In the genomic region with DNA sequence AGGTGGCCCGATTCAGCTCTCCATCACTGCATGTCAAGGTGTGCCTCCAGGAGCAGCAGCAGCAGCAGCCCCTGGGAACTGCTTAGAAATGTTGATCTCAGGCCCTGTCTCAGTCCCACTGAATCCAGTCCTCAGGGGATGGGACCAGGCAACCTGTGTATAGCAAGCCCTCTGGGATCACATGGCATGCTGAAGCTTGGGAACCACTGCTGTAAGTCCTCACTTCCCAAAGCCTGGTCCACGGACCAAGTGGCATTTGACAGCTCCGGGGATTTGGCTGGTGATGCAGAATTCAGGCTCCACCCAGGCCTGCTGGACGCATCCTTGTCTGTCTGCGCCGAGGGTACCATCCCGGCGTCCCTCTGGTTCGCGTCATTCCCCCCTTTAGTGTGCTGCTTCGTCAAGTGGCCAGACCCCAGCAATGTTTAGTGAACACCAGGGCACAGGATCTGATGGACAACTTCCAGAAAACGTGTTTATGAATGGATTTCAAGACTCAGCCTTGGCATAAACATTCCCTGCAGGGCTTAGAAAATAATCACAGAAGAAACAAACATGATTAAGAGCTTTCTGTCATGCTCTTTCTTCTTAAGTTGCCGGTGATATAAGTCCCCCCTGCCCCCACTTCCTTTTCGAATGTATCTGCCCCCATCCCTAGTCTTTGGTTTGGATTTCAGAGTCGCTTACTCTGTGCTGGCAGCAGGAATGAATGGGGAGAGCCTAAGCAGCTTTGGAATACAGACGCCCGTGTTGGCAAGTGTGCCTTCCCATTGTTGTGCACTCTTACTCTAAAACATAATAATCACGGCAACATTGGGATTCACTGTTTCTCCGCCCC, we compare ENCODE assay signal across 14 cellular contexts.
DNase-seq lines count a peak whose midpoint lies in the region; ATAC-seq and TF ChIP-seq lines count a peak whose summit lies in the region.
"Had no signal": no experiment of that assay in that cellular context is flagged by ENCODE, and none has a peak within 500 bp of the region (broad histone marks: within the 10 kb centered on the region; RNA-seq: fewer than 3 reads in every experiment).

No MANE protein-coding gene starts in this region.

- H3K56ac ChIP-seq in IMR-90 (ENCODE audit: extremely low read depth, insufficient read depth, low read length): no peak overlapping the region

- ATAC-seq in IMR-90 (ENCODE audit: low read depth) (peak; percentile 79), omental fat pad (ENCODE audit: low FRiP score) (no peak)

- H3K27me3 ChIP-seq in AG04450 (ENCODE audit: control insufficient read depth, insufficient read depth, low read length) (no peaks in the 10 kb centered on the region), IMR-90 (ENCODE audit: control insufficient read depth, insufficient read depth, low read length) (no peaks in the 10 kb centered on the region), ectodermal cell (ENCODE audit: control insufficient read depth, insufficient read depth, low read length, poor library complexity, severe bottlenecking) (no peaks in the 10 kb centered on the region), mesenchymal stem cell (ENCODE audit: control insufficient read depth in 1 of 2, insufficient read depth in 1 of 2, low read length in 2 of 2) (no peaks in the 10 kb centered on the region), HAP-1 (ENCODE audit: low read depth) (no peaks in the 10 kb centered on the region)

- H2BK20ac ChIP-seq in IMR-90 (ENCODE audit: low read depth, low read length): 0 out of 2 replicates have a peak overlapping the region, but pooled peaks have one; percentile 5

- 0 out of 2 replicates have a peak overlapping the region, but pooled peaks have one; percentile 17 for H2AK5ac ChIP-seq in IMR-90 (ENCODE audit: low read depth, low read length)
- H2AK5ac ChIP-seq in mesenchymal stem cell (ENCODE audit: low read length, severe bottlenecking): no peak overlapping the region

- in situ Hi-C loops in IMR-90 (cut with MboI; ENCODE audit: low sequenced_read_pairs) (no loop called here), HAP-1 (cut with MboI; ENCODE audit: low sequenced_read_pairs) (no loop called here)

- H3K4ac ChIP-seq in IMR-90 (ENCODE audit: low read depth, low read length): no peak overlapping the region
- peak overlapping the region in 1 of 2 experiments; percentile 21 for H3K4ac ChIP-seq in mesenchymal stem cell (ENCODE audit: low read depth in 1 of 2, low read length in 2 of 2)

- H4K8ac ChIP-seq in IMR-90 (ENCODE audit: low read depth in 2 of 2, low read length in 2 of 2): no peak overlapping the region
- peak overlapping the region; percentile 7 for H4K8ac ChIP-seq in mesenchymal stem cell (ENCODE audit: low read length)

- H2BK15ac ChIP-seq in IMR-90 (ENCODE audit: low read depth, low read length) (no peak overlapping the region), mesenchymal stem cell (ENCODE audit: low read depth, poor library complexity, severe bottlenecking) (no peak overlapping the region)

- 0 out of 4 replicates have a peak, but pooled peaks cover 0 to under 1% of the 10 kb centered on the region in 2 experiments for H3K79me1 ChIP-seq in IMR-90 (ENCODE audit: low read depth in 1 of 2, low read length in 2 of 2)
- peaks cover 3% of the 10 kb centered on the region for H3K79me1 ChIP-seq in mesenchymal stem cell (replicated peaks; ENCODE audit: low read length, poor library complexity, severe bottlenecking)

- TF ChIP-seq CTCF in AG04450 (IDR thresholded peaks at IDR 0.05; ENCODE audit: low read depth, low read length) (no peak), IMR-90 (conservative IDR thresholded peaks at IDR 0.05; ENCODE audit: low read depth, low read length) (no peak), omental fat pad (IDR thresholded peaks at IDR 0.05) (no peak)

- WGBS in IMR-90 (ENCODE audit: extremely low coverage in 2 of 2, insufficient read length in 1 of 2), 2 experiments: 44% methylated on average over 11 of the region's 19 CpGs; no CpG with 5 or more reads in 1 of the 2 experiments
- 75 to 80% methylated on average over 19 of the region's 19 CpGs for WGBS in ectodermal cell, 2 experiments
- WGBS in mesenchymal stem cell: 45% methylated on average over 19 of the region's 19 CpGs

- H2BK5ac ChIP-seq in IMR-90 (ENCODE audit: low read depth, low read length, poor library complexity, severe bottlenecking) (peak overlapping the region; percentile 39), mesenchymal stem cell (ENCODE audit: low read depth, low read length, poor library complexity, severe bottlenecking) (no peak overlapping the region)

- H2BK120ac ChIP-seq in IMR-90 (ENCODE audit: low read depth, low read length): no peak overlapping the region; the same call in 1 of the 2 replicates
- H2BK120ac ChIP-seq in mesenchymal stem cell (ENCODE audit: low read depth, low read length): no peak overlapping the region

- POLR2A ChIA-PET in AG04450 (lab: Yijun Ruan, JAX) (interaction anchor here (1.0 kb wide), 1 partner anchor 80 kb away, joined by 3 read pairs; no protein-coding TSS in a partner anchor), IMR-90 (lab: Charles Lee; ENCODE audit: unreplicated experiment) (interaction anchor here (0.6 kb wide), 1 partner anchor 1406 kb away, joined by 13 read pairs; no protein-coding TSS in a partner anchor)

- peaks cover 13% of the 10 kb centered on the region for H3K9me1 ChIP-seq in IMR-90 (ENCODE audit: insufficient read depth, low read length)

- H2BK12ac ChIP-seq in mesenchymal stem cell (ENCODE audit: low read length in 2 of 2): peak overlapping the region; percentile 17 to 38

- intact Hi-C loops in IMR-90 (cut with micrococcal nuclease): no loop called here

- peaks cover 5% of the 10 kb centered on the region; the same call in 1 of the 2 replicates for H3K9me3 ChIP-seq in AG04450 (ENCODE audit: control insufficient read depth, insufficient read depth, low read length)
- no peaks in the 10 kb centered on the region for H3K9me3 ChIP-seq in IMR-90 (ENCODE audit: control insufficient read depth, insufficient read depth, low read length)
- H3K9me3 ChIP-seq in ectodermal cell (ENCODE audit: control insufficient read depth, low read length): no peaks in the 10 kb centered on the region
- peaks cover 5% of the 10 kb centered on the region for H3K9me3 ChIP-seq in mesenchymal stem cell (ENCODE audit: control insufficient read depth, low read length)
- H3K9me3 ChIP-seq in HAP-1: 0 out of 2 replicates have a peak, but pooled peaks cover 3% of the 10 kb centered on the region

- H3K36me3 ChIP-seq in IMR-90 (ENCODE audit: control insufficient read depth, insufficient read depth, low read length) (peaks cover 4% of the 10 kb centered on the region), ectodermal cell (ENCODE audit: control insufficient read depth, insufficient read depth, low read length) (no peaks in the 10 kb centered on the region), mesenchymal stem cell (ENCODE audit: control insufficient read depth in 1 of 2, insufficient read depth in 2 of 2, low read depth in 1 of 2, low read length in 2 of 2) (peaks cover 34 to 38% of the 10 kb centered on the region in 2 experiments), HAP-1 (replicated peaks) (no peaks in the 10 kb centered on the region)

- dilution Hi-C loops in IMR-90 (cut with HindIII; ENCODE audit: low sequenced_read_pairs, unreplicated experiment): no loop called here

- H4K91ac ChIP-seq in IMR-90 (ENCODE audit: insufficient read depth, low read depth, low read length) (0 out of 2 replicates have a peak overlapping the region, but pooled peaks have one; percentile 3), mesenchymal stem cell (ENCODE audit: low read length) (no peak overlapping the region)

- CTCF ChIA-PET in AG04450 (lab: Charles Lee): interaction anchor here (0.7 to 0.9 kb wide), 2 partner anchors 12 to 21 kb away, joined by 3 read pairs; no protein-coding TSS in a partner anchor
- CTCF ChIA-PET in IMR-90 (lab: Yijun Ruan, JAX): interaction anchor here (0.9 kb wide), 1 partner anchor 155 kb away, joined by 3 read pairs; no protein-coding TSS in a partner anchor

- H3K14ac ChIP-seq in IMR-90 (replicated peaks; ENCODE audit: low read depth, low read length): no peak overlapping the region
- H3K14ac ChIP-seq in mesenchymal stem cell (ENCODE audit: low read length in 2 of 2): no peak overlapping the region

- H4K5ac ChIP-seq in IMR-90 (ENCODE audit: low read depth, low read length): no peak overlapping the region

- no peak for DNase-seq in AG04450 (ENCODE audit: low read depth, low spot score)
- peak; percentile 50 for DNase-seq in IMR-90
- DNase-seq in mesenchymal stem cell: peak; percentile 60
- DNase-seq in NCI-H524 treated with DMSO at 0.1 percent for 48 hours (lab: John Stamatoyannopoulos, UW): no peak
- no peak for DNase-seq in SW 1271 (lab: John Stamatoyannopoulos, UW)
- DNase-seq in omental fat pad (ENCODE audit: low spot score): no peak
- DNase-seq in HAP-1 (ENCODE audit: low spot score in 2 of 2): no peak
- DNase-seq: EL, Kasumi-1, NCI-H187 treated with DMSO at 0.1 percent for 48 hours, NCI-H2171, NCI-H510A treated with DMSO at 0.1 percent for 48 hours had no signal

- H3K23ac ChIP-seq in IMR-90 (ENCODE audit: low read depth, low read length) (no peak overlapping the region), mesenchymal stem cell (ENCODE audit: low read length in 2 of 2) (no peak overlapping the region)

- H2AFZ ChIP-seq in IMR-90 (replicated peaks; ENCODE audit: low read length, poor library complexity) (peak overlapping the region; percentile 63), mesenchymal stem cell (ENCODE audit: low read depth, low read length) (no peak overlapping the region)
- H2AFZ ChIP-seq: PC-9 had no signal

- H3K18ac ChIP-seq in IMR-90 (ENCODE audit: low read depth, low read length) (no peak overlapping the region; the same call in 1 of the 2 replicates), mesenchymal stem cell (ENCODE audit: low read depth in 1 of 2, low read length in 2 of 2) (peak overlapping the region in 1 of 2 experiments; percentile 76)

- H3K4me1 ChIP-seq in IMR-90 (ENCODE audit: control insufficient read depth, insufficient read depth, low read length) (peaks cover 9% of the 10 kb centered on the region), ectodermal cell (ENCODE audit: control insufficient read depth, insufficient read depth, low read length) (peaks cover 22% of the 10 kb centered on the region), mesenchymal stem cell (ENCODE audit: control insufficient read depth, insufficient read depth, low read depth, low read length) (peaks cover 11% of the 10 kb centered on the region), HAP-1 (no peaks in the 10 kb centered on the region)

- no TSS peak for BruUV-seq in IMR-90 (replicated peaks; lab: Mats Ljungman, UMichigan)

- TF ChIP-seq POLR2A in IMR-90 (IDR thresholded peaks at IDR 0.05; ENCODE audit: low read depth, low read length): no peak

- peak overlapping the region; percentile 19; the same call in 1 of the 2 replicates for H3K4me2 ChIP-seq in IMR-90 (ENCODE audit: low read depth, low read length)
- no peak overlapping the region for H3K4me2 ChIP-seq in mesenchymal stem cell (ENCODE audit: low read length, poor library complexity, severe bottlenecking)
- H3K4me2 ChIP-seq: PC-9 had no signal

- H4K20me1 ChIP-seq in IMR-90 (ENCODE audit: insufficient read depth, low read length): 0 out of 2 replicates have a peak, but pooled peaks cover 5% of the 10 kb centered on the region

- no peak overlapping the region for H3K9ac ChIP-seq in IMR-90 (ENCODE audit: low read depth, low read length)
- no peak overlapping the region for H3K9ac ChIP-seq in mesenchymal stem cell (ENCODE audit: low read length)

- no peak for TF ChIP-seq RAD21 in IMR-90 (IDR thresholded peaks at IDR 0.05; ENCODE audit: low read length)

- H2AK9ac ChIP-seq in IMR-90 (replicated peaks; ENCODE audit: low read depth, low read length, poor library complexity): no peak overlapping the region

- H3K27ac ChIP-seq in AG04450 (ENCODE audit: low read depth, low read length): peak overlapping the region; percentile 39
- H3K27ac ChIP-seq in IMR-90 (ENCODE audit: insufficient read depth, low read length): no peak overlapping the region
- peak overlapping the region; percentile 74 for H3K27ac ChIP-seq in ectodermal cell (ENCODE audit: insufficient read depth, low read depth, low read length, poor library complexity, severe bottlenecking)
- no peak overlapping the region for H3K27ac ChIP-seq in mesenchymal stem cell (ENCODE audit: low read length, poor library complexity, severe bottlenecking)
- H3K27ac ChIP-seq: PC-9 had no signal

- H3K4me3 ChIP-seq in AG04450 (ENCODE audit: low read depth, low read length): no peak overlapping the region
- H3K4me3 ChIP-seq in IMR-90 (ENCODE audit: insufficient read depth, low read depth, low read length): no peak overlapping the region
- no peak overlapping the region for H3K4me3 ChIP-seq in ectodermal cell (ENCODE audit: insufficient read depth, low read depth, low read length)
- H3K4me3 ChIP-seq in mesenchymal stem cell (ENCODE audit: insufficient read depth in 1 of 2, low read depth in 1 of 2, low read length in 2 of 2): no peak overlapping the region
- H3K4me3 ChIP-seq in HAP-1: no peak overlapping the region
- H3K4me3 ChIP-seq: PC-9 had no signal

Comparison
In these comparisons a context has a peak if more than half of its experiments do, and no peak if none do; other contexts are left out.
1. DNase-seq: peak in IMR-90 (single experiment) and mesenchymal stem cell (single experiment); none in AG04450 (single experiment), NCI-H524 treated with DMSO at 0.1 percent for 48 hours (single experiment), SW 1271 (0 of 2), omental fat pad (single experiment) and HAP-1 (0 of 2).
2. H3K27ac ChIP-seq: peak in AG04450 (single experiment) and ectodermal cell (single experiment); none in IMR-90 (single experiment) and mesenchymal stem cell (single experiment).